In the genomic region with DNA sequence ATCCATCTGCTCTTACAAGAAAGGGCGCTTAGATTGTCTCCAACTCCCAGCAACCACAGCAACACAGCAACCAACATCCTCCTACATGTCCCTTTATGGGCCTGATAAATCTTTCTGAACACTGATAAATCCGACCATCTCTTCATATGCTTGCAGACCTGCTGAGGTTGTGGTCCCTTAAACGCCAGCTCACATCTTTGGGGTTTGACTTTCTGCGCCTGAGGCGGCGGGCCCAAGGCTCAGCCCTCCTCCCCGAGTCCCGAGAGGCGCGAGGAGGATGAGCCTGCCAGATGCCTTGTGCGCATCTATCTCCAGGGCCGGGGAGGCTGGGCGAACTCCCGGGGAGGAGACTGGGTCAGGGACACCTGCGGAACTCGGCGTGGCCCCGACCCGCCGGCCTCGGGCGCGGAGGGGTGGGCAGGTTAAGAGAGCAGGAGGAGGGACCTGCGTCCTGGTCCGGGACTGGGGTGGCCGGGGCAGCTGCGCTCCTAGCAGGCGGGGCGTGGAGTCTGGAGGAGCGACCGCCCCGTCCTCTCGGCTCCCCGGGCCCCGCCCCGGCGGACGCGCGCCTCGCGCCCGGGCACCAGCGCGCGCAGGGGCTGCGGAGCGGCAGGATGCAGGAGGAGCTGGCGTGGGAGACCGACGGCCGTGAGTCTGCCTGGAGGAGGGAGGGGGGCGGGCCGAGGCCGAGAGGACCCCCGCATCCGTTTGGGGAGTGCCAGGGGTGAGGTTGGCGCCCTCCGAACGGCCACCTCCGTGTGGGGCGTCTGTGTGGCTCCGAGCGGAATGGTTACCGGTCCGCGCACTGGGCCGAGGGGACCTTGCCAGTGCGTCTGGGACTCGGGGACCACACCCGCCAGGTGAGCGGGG, we compare ENCODE assay signal across 8 cellular contexts. TPM values are rescaled to one million over a fixed set of nuclear protein-coding genes. Genes with fewer than 3 reads are reported as not detected.
DNase-seq lines count a peak whose midpoint lies in the region; ATAC-seq and TF ChIP-seq lines count a peak whose summit lies in the region.

A gene (plus strand): TSS at position 586 of the 870 bp plus-strand sequence. CDS start 29 bp downstream, at position 615.

- no peak for TF ChIP-seq CTCF in right atrium auricular region (IDR thresholded peaks at IDR 0.05)

- H3K27me3 ChIP-seq in adipocyte (replicated peaks; ENCODE audit: control insufficient read depth, insufficient read depth, low read length) (no peaks in the 10 kb centered on the region), right atrium auricular region (no peaks in the 10 kb centered on the region)

- H3K9me3 ChIP-seq in adipocyte (ENCODE audit: control insufficient read depth, low read length) (peaks cover 2% of the 10 kb centered on the region), right atrium auricular region (no peaks in the 10 kb centered on the region)

- intact Hi-C loops in posterior cingulate gyrus (cut with DNase I), result no loop called here

- peaks cover 7% of the 10 kb centered on the region for H3K4me1 ChIP-seq in adipocyte (ENCODE audit: control insufficient read depth, insufficient read depth, low read length)
- peaks cover 0 to 21% of the 10 kb centered on the region in 2 donors for H3K4me1 ChIP-seq in right atrium auricular region

- H3K36me3 ChIP-seq in adipocyte (ENCODE audit: control insufficient read depth, insufficient read depth, low read length, severe bottlenecking), result no peaks in the 10 kb centered on the region
- H3K36me3 ChIP-seq in right atrium auricular region, result no peaks in the 10 kb centered on the region

- peak within 1 kb of the TSS; percentile 85 for H3K4me3 ChIP-seq in adipocyte (ENCODE audit: low read length)
- peak within 1 kb of the TSS; percentile 45 to 61 for H3K4me3 ChIP-seq in right atrium auricular region

- ATAC-seq in HG03064 (IDR thresholded peaks at IDR 0.05; ENCODE audit: low read depth, unreplicated experiment), result peak; percentile 64
- ATAC-seq in HG03521 (IDR thresholded peaks at IDR 0.05; ENCODE audit: unreplicated experiment), result no peak

- H3K27ac ChIP-seq in right atrium auricular region, result peak within 1 kb of the TSS; percentile 45 to 69

- DNase-seq in NCI-H1436 (lab: John Stamatoyannopoulos, UW), result peak; percentile 48
- DNase-seq in NCI-H1436 treated with DMSO at 0.1 percent for 48 hours (lab: John Stamatoyannopoulos, UW), result no peak
- peak; percentile 35 for DNase-seq in NOMO-1 treated with DMSO at 0.1 percent for 48 hours (lab: John Stamatoyannopoulos, UW; ENCODE audit: unreplicated experiment)
- DNase-seq in adipocyte (ENCODE audit: low read depth), result peak; percentile 78
- peak; percentile 74 for DNase-seq in right atrium auricular region (ENCODE audit: low spot score)
- peak in 9 of 10 donors; percentile 58 to 96 (median 68) for DNase-seq in posterior cingulate gyrus

- H3K9ac ChIP-seq in adipocyte (ENCODE audit: low read length), result peak within 1 kb of the TSS; percentile 74

RNA-seq across cellular contexts. Expression of the gene that starts here (rescaled TPM):
- 1 to 10 TPM in 1 of 2 donors, under 1 TPM in 1; 0.96 to 2.2 TPM for total RNA-seq in right atrium auricular region
